In the genomic region with DNA sequence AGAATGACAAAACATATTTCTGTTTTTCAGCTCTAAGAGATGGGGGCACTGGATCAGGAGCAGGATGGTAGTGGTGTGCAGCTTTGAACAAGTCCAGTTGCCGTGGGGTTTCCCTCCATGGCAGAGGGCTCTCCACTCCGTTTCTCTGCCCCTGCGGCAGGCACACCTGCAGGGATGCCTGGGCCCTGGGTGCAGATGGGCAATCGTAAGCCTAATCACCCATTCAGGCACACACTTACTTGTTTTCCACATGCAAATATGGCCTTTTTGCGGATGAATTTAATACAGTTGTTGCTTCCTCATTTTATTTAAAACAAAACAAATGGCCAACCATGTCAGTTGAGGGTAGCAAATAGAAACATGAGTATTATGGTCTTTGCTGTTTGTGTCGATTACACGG, we compare ENCODE assay signal across 28 cellular contexts.
DNase-seq lines count a peak whose midpoint lies in the region; ATAC-seq and TF ChIP-seq lines count a peak whose summit lies in the region.
"Had no signal": no experiment of that assay in that cellular context is flagged by ENCODE, and none has a peak within 500 bp of the region (broad histone marks: within the 10 kb centered on the region; RNA-seq: fewer than 3 reads in every experiment).

No MANE protein-coding gene starts in this region.

- no peaks in the 10 kb centered on the region for H3K27me3 ChIP-seq in transverse colon
- H3K27me3 ChIP-seq: heart left ventricle had no signal

- H3K36me3 ChIP-seq in transverse colon: no peaks in the 10 kb centered on the region
- H3K36me3 ChIP-seq: heart left ventricle had no signal

- peaks cover 2% of the 10 kb centered on the region for H3K27me3 Mint-ChIP-seq in memory B cell
- H3K27me3 Mint-ChIP-seq: naive thymus-derived CD4-positive, alpha-beta T cell had no signal

- peak overlapping the region in 3 of 4 donors; percentile 53 to 68 (median 67) for H3K27ac ChIP-seq in transverse colon

- H3K36me3 Mint-ChIP-seq in memory B cell: peaks cover 10% of the 10 kb centered on the region

- DNase-seq in NCI-H510A treated with DMSO at 0.1 percent for 48 hours (lab: John Stamatoyannopoulos, UW): peak; percentile 14
- DNase-seq in NCI-H510A (lab: John Stamatoyannopoulos, UW): no peak
- DNase-seq in memory B cell (ENCODE audit: low spot score in 2 of 2): peak; percentile 28 to 33
- no peak for DNase-seq in transverse colon
- DNase-seq in GM03348 (ENCODE audit: low spot score): no peak
- no peak for DNase-seq in HPDE6-E6E7 (ENCODE audit: extremely low spot score)
- DNase-seq: activated CD4-positive, alpha-beta T cell treated with anti-CD3 and anti-CD28 coated beads, Interleukin-2, amount 50 U/mL, for 4 hours; activated T-cell treated with anti-CD3 and anti-CD28 coated beads, Interleukin-2, amount 50 U/mL, for 48 hours; Calu3; cortex of kidney; effector memory CD4-positive, alpha-beta T cell; H9; heart left ventricle; islet precursor cell; KBM-7; midbrain; naive thymus-derived CD4-positive, alpha-beta T cell; NCI-H1436 treated with DMSO at 0.1 percent for 48 hours; NK-92 treated with Interleukin-12 subunit alpha and Interleukin-12 subunit beta, amount 100 ng/mL, for 24 hours; nucleus accumbens; SHP77; stimulated activated CD4-positive, alpha-beta T cell treated with anti-CD3 and anti-CD28 coated beads, Interleukin-15, amount 100 ng/mL, for 24 hours; stimulated activated CD4-positive, alpha-beta T cell treated with anti-CD3 and anti-CD28 coated beads, Interleukin-4, amount 100 ng/mL, for 4 hours; substantia nigra; T-helper 2 cell had no signal

- H3K9me3 Mint-ChIP-seq in memory B cell: peaks cover 2% of the 10 kb centered on the region
- H3K9me3 Mint-ChIP-seq: H9 had no signal

- peaks cover 56% of the 10 kb centered on the region for H3K4me1 Mint-ChIP-seq in memory B cell

- H3K4me3 Mint-ChIP-seq in memory B cell: peak overlapping the region; percentile 40
- H3K4me3 Mint-ChIP-seq: H9; naive thymus-derived CD4-positive, alpha-beta T cell had no signal

- WGBS in transverse colon (ENCODE audit: low coverage in 1 of 2), 2 donors: 64 to 77% methylated on average over 5 to 7 of the region's 7 CpGs

- intact Hi-C loops in transverse colon (cut with DNase I; ENCODE audit: low total_unique reads): no loop called here

- no peak overlapping the region for H3K4me3 ChIP-seq in transverse colon
- H3K4me3 ChIP-seq: heart left ventricle had no signal

- peaks cover 0 to 60% (median 22%) of the 10 kb centered on the region in 4 donors for H3K4me1 ChIP-seq in transverse colon

- no peak for TF ChIP-seq CTCF in transverse colon (IDR thresholded peaks at IDR 0.05)

- TF ChIP-seq POLR2A in Raji (IDR thresholded peaks at IDR 0.05; ENCODE audit: insufficient read depth, low read depth, low read length) (peak; percentile 70), transverse colon (IDR thresholded peaks at IDR 0.05) (no peak)

- ATAC-seq in memory B cell (ENCODE audit: low read depth) (peak; percentile 59), GM18517 (IDR thresholded peaks at IDR 0.05; ENCODE audit: unreplicated experiment) (no peak)
- ATAC-seq: activated CD4-positive, CD25-positive, alpha-beta regulatory T cell treated with anti-CD3 and anti-CD28 coated beads, Interleukin-2, amount 50 U/mL, for 24 hours; heart left ventricle; naive thymus-derived CD4-positive, alpha-beta T cell had no signal

- H3K9me3 ChIP-seq in transverse colon: no peaks in the 10 kb centered on the region
- H3K9me3 ChIP-seq: heart left ventricle had no signal

- in situ Hi-C loops in transverse colon (cut with MboI; ENCODE audit: low pct_ligation_motif_present in 1 of 4, low pct_unique_long_range_greater_than_20kb in 1 of 4, low sequenced_read_pairs in 3 of 4): no loop called here

- TF ChIP-seq EP300 in transverse colon (IDR thresholded peaks at IDR 0.05; ENCODE audit: low read depth): no peak

- no peak overlapping the region for H3K27ac Mint-ChIP-seq in memory B cell
- H3K27ac Mint-ChIP-seq: H9; naive thymus-derived CD4-positive, alpha-beta T cell had no signal

Comparison
In these comparisons a context has a peak if more than half of its experiments do, and no peak if none do; other contexts are left out.
1. DNase-seq: peak in NCI-H510A treated with DMSO at 0.1 percent for 48 hours (single experiment) and memory B cell (2 of 2); none in NCI-H510A (single experiment), transverse colon (single experiment), GM03348 (single experiment) and HPDE6-E6E7 (single experiment).